11 cellular contexts compared by ENCODE assay signal in the genomic region with DNA sequence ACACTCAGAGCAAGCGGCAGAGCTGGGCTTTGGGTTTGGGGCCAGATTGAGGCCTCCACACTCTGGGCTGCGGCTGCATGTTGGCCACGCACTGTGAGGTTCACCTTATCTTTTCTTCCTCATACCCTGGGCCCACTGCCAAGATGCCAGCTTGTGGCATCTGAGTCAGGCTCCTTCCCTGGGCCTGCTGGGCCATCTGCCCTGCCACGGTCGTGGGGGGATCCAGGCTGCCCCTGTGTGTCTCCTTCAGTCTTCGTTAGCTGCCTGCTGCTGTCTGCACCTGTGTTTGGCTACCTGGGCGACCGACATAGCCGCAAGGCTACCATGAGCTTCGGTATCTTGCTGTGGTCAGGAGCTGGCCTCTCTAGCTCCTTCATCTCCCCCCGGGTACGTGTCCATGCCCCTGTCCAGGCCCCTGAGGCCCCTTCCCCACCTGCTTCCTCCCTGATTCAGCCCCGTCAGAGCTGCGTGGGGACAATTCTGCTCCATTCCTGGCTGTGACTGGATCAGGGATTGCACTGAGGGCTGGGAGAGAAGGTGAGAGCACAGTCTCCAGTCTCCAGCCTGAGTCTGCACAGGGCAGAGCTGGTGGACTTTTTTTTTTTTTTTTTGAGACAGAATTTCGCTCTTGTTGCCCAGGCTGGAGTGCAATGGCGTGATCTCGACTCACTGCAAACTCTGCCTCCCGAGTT. TPM values are rescaled to one million over a fixed set of nuclear protein-coding genes. Genes with fewer than 3 reads are reported as not detected.
DNase-seq lines count a peak whose midpoint lies in the region; ATAC-seq and TF ChIP-seq lines count a peak whose summit lies in the region.
"Had no signal": no experiment of that assay in that cellular context is flagged by ENCODE, and none has a peak within 500 bp of the region (broad histone marks: within the 10 kb centered on the region; RNA-seq: fewer than 3 reads in every experiment).

No MANE protein-coding gene starts in this region.

- H3K36me3 ChIP-seq in mammary epithelial cell (ENCODE audit: insufficient read depth, low read length) (no peaks in the 10 kb centered on the region), suprapubic skin (no peaks in the 10 kb centered on the region)

- no peak overlapping the region for H3K27ac Mint-ChIP-seq in activated T-helper 17 cell treated with anti-CD3 and anti-CD28 coated beads, Interleukin-2, amount 50 U/mL, for 72 hours
- no peak overlapping the region for H3K27ac Mint-ChIP-seq in WTC11

- H3K79me2 ChIP-seq in mammary epithelial cell (ENCODE audit: insufficient read depth, low read length): no peaks in the 10 kb centered on the region

- no peak overlapping the region for H2AFZ ChIP-seq in mammary epithelial cell (ENCODE audit: low read depth, low read length)

- peaks cover 3% of the 10 kb centered on the region for H3K27me3 Mint-ChIP-seq in activated T-helper 17 cell treated with anti-CD3 and anti-CD28 coated beads, Interleukin-2, amount 50 U/mL, for 72 hours
- peaks cover 4% of the 10 kb centered on the region; the same call in 1 of the 2 replicates for H3K27me3 Mint-ChIP-seq in WTC11 (ENCODE audit: low read depth)

- H3K9me3 ChIP-seq in mammary epithelial cell (replicated peaks; ENCODE audit: insufficient read depth, low read length) (no peaks in the 10 kb centered on the region), suprapubic skin (no peaks in the 10 kb centered on the region)

- H3K4me1 Mint-ChIP-seq in activated T-helper 17 cell treated with anti-CD3 and anti-CD28 coated beads, Interleukin-2, amount 50 U/mL, for 72 hours: no peaks in the 10 kb centered on the region
- no peaks in the 10 kb centered on the region for H3K4me1 Mint-ChIP-seq in WTC11

- no peaks in the 10 kb centered on the region for H4K20me1 ChIP-seq in mammary epithelial cell (ENCODE audit: insufficient read depth, low read length)

- no peak for TF ChIP-seq EP300 in suprapubic skin (IDR thresholded peaks at IDR 0.05)

- H3K4me3 ChIP-seq in mammary epithelial cell (replicated peaks in 1 of 3; ENCODE audit: insufficient read depth in 1 of 3, low read depth in 2 of 3, low read length in 3 of 3): no peak overlapping the region
- no peak overlapping the region for H3K4me3 ChIP-seq in suprapubic skin

- ATAC-seq in HG03354 (IDR thresholded peaks at IDR 0.05; ENCODE audit: poor library complexity, severe bottlenecking, unreplicated experiment) (no peak), WTC11 (no peak)
- ATAC-seq in activated T-helper 17 cell treated with anti-CD3 and anti-CD28 coated beads, Interleukin-2, amount 50 U/mL, for 72 hours (replicated peaks): no peak

- H3K9me3 Mint-ChIP-seq in activated T-helper 17 cell treated with anti-CD3 and anti-CD28 coated beads, Interleukin-2, amount 50 U/mL, for 72 hours: no peaks in the 10 kb centered on the region
- H3K9me3 Mint-ChIP-seq in WTC11: no peaks in the 10 kb centered on the region
- H3K9me3 Mint-ChIP-seq: nephron had no signal

- dilution Hi-C loops in mammary epithelial cell (cut with HindIII; ENCODE audit: low sequenced_read_pairs): no loop called here

- intact Hi-C loops in mammary epithelial cell (cut with micrococcal nuclease): no loop called here

- no peak for TF ChIP-seq POLR2A in suprapubic skin (IDR thresholded peaks at IDR 0.05)

- H3K27me3 ChIP-seq in mammary epithelial cell (ENCODE audit: insufficient read depth, low read length) (no peaks in the 10 kb centered on the region), suprapubic skin (no peaks in the 10 kb centered on the region)

- H3K4me2 ChIP-seq in mammary epithelial cell (ENCODE audit: insufficient read depth, low read depth, low read length): no peak overlapping the region

- CTCF ChIA-PET in mammary epithelial cell (lab: Charles Lee; ENCODE audit: low non-redundant PET): no interaction called here
- CTCF ChIA-PET in WTC11 (lab: Charles Lee): interaction anchor here (0.9 kb wide), 1 partner anchor 54 kb away, joined by 3 read pairs; the partner anchor contains the start of gene SPNS2

- no peak overlapping the region for H3K4me3 Mint-ChIP-seq in activated T-helper 17 cell treated with anti-CD3 and anti-CD28 coated beads, Interleukin-2, amount 50 U/mL, for 72 hours
- H3K4me3 Mint-ChIP-seq in WTC11: no peak overlapping the region
- H3K4me3 Mint-ChIP-seq: nephron had no signal

- DNase-seq in CD1c-positive myeloid dendritic cell (ENCODE audit: extremely low spot score) (peak; percentile 30), NCI-H1694 treated with DMSO at 0.1 percent for 48 hours (lab: John Stamatoyannopoulos, UW) (peak; percentile 85), mammary epithelial cell (peak; percentile 15), mucosa of gallbladder (ENCODE audit: low spot score) (peak; percentile 87), WTC11 (ENCODE audit: low spot score) (no peak), suprapubic skin (ENCODE audit: low spot score in 2 of 2) (no peak)
- DNase-seq: hippocampal formation, NCI-H1417 had no signal

- POLR2A ChIA-PET in WTC11 (lab: Charles Lee): no interaction called here

- TF ChIP-seq CTCF in mammary epithelial cell (conservative IDR thresholded peaks at IDR 0.05 in 1 of 2, IDR thresholded peaks at IDR 0.05 in 1 of 2; ENCODE audit: extremely low read depth in 1 of 2, insufficient read depth in 1 of 2, low read depth in 1 of 2, low read length in 2 of 2): no peak
- TF ChIP-seq CTCF in WTC11 (IDR thresholded peaks at IDR 0.05): no peak
- no peak for TF ChIP-seq CTCF in suprapubic skin (IDR thresholded peaks at IDR 0.05)

- WGBS in mammary epithelial cell (ENCODE audit: low coverage, missing lambda C conversion rate): 72% methylated on average over 3 of the region's 18 CpGs
- WGBS in suprapubic skin: 75% methylated on average over 17 of the region's 18 CpGs

- in situ Hi-C loops in mammary epithelial cell (cut with MboI; ENCODE audit: low sequenced_read_pairs in 2 of 2): no loop called here

- no TSS peak for BruUV-seq in mammary epithelial cell (replicated peaks; lab: Mats Ljungman, UMichigan)

- H3K9ac ChIP-seq in mammary epithelial cell (ENCODE audit: insufficient read depth, low read length): no peak overlapping the region

- H3K4me1 ChIP-seq in mammary epithelial cell (ENCODE audit: insufficient read depth, low read length): no peaks in the 10 kb centered on the region
- H3K4me1 ChIP-seq in suprapubic skin: peaks cover 6% of the 10 kb centered on the region

- H3K27ac ChIP-seq in mammary epithelial cell (ENCODE audit: insufficient read depth, low read depth, low read length) (no peak overlapping the region), suprapubic skin (no peak overlapping the region)

- no peaks in the 10 kb centered on the region for H3K36me3 Mint-ChIP-seq in activated T-helper 17 cell treated with anti-CD3 and anti-CD28 coated beads, Interleukin-2, amount 50 U/mL, for 72 hours (ENCODE audit: low read depth)
- H3K36me3 Mint-ChIP-seq in WTC11: no peaks in the 10 kb centered on the region

TF ChIP-seq in WTC11, 78 proteins besides CTCF, POLR2A, EP300 and RAD21 (continues in another document):
- TF ChIP-seq, protein P1, sequence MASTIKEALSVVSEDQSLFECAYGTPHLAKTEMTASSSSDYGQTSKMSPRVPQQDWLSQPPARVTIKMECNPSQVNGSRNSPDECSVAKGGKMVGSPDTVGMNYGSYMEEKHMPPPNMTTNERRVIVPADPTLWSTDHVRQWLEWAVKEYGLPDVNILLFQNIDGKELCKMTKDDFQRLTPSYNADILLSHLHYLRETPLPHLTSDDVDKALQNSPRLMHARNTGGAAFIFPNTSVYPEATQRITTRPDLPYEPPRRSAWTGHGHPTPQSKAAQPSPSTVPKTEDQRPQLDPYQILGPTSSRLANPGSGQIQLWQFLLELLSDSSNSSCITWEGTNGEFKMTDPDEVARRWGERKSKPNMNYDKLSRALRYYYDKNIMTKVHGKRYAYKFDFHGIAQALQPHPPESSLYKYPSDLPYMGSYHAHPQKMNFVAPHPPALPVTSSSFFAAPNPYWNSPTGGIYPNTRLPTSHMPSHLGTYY (CRISPR knock-in tag; IDR thresholded peaks at IDR 0.05): no peak
- TF ChIP-seq JUN (CRISPR knock-in tag; IDR thresholded peaks at IDR 0.05) (no peak), ZNF138 (CRISPR knock-in tag; conservative IDR thresholded peaks at IDR 0.05) (no peak), JAZF1 (CRISPR knock-in tag; IDR thresholded peaks at IDR 0.05) (no peak), FOXJ3 (CRISPR knock-in tag; IDR thresholded peaks at IDR 0.05; ENCODE audit: borderline replicate concordance) (no peak), FOXP4 (CRISPR knock-in tag; IDR thresholded peaks at IDR 0.05) (no peak), TCF7 (CRISPR knock-in tag; IDR thresholded peaks at IDR 0.05; ENCODE audit: low read depth) (no peak), TP53 (CRISPR knock-in tag; IDR thresholded peaks at IDR 0.05) (no peak)
- TF ChIP-seq, protein P2, sequence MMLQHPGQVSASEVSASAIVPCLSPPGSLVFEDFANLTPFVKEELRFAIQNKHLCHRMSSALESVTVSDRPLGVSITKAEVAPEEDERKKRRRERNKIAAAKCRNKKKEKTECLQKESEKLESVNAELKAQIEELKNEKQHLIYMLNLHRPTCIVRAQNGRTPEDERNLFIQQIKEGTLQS (CRISPR knock-in tag; conservative IDR thresholded peaks at IDR 0.05): no peak

RNA-seq across cellular contexts. Expression of gene SPNS3, which starts 11.2 kb away (rescaled TPM):
- not detected for total RNA-seq in mammary epithelial cell
- polyA plus RNA-seq in mammary epithelial cell: not detected
- not detected for polyA minus RNA-seq in mammary epithelial cell
- total RNA-seq in mucosa of gallbladder: 1.8 TPM
- 1 to 10 TPM; 2.4 to 5.8 TPM for total RNA-seq in activated T-helper 17 cell treated with anti-CD3 and anti-CD28 coated beads, Interleukin-2, amount 50 U/mL, for 72 hours
- not detected in 3 replicates for total RNA-seq in WTC11 (2021)
- under 1 TPM in 1 of 4 donors, not detected in 3; 0.72 TPM for total RNA-seq in suprapubic skin

RNA-seq across cellular contexts. Expression of gene SPNS2, which starts 53.8 kb away (rescaled TPM):
- total RNA-seq in mammary epithelial cell (under 1 TPM in 1 of 2 donors, not detected in 1; 0.67 TPM), mucosa of gallbladder (158 TPM), WTC11 (2021) (0.87 to 1.4 TPM (median 1.3 TPM) in 3 replicates), suprapubic skin (10 to 100 TPM; 25.1 to 76.3 (median 49.6) TPM)
- polyA plus RNA-seq in mammary epithelial cell: not detected
- polyA minus RNA-seq in mammary epithelial cell: 1.3 TPM
- total RNA-seq in activated T-helper 17 cell treated with anti-CD3 and anti-CD28 coated beads, Interleukin-2, amount 50 U/mL, for 72 hours: under 1 TPM in 1 of 2 donors, not detected in 1; 0.45 TPM

Comparison
In these comparisons a context has a peak if more than half of its experiments do, and no peak if none do; other contexts are left out.
1. DNase-seq: peak in CD1c-positive myeloid dendritic cell (single experiment), NCI-H1694 treated with DMSO at 0.1 percent for 48 hours (single experiment), mammary epithelial cell (single experiment) and mucosa of gallbladder (single experiment); none in WTC11 (single experiment) and suprapubic skin (0 of 2).
2. RNA of gene SPNS2, which starts 53.8 kb away (total RNA-seq): 158 TPM in mucosa of gallbladder (single experiment) and 25.1 to 76.3 TPM in suprapubic skin; 0.87 to 1.4 TPM in WTC11, 0.67 TPM in mammary epithelial cell and 0.45 TPM in activated T-helper 17 cell treated with anti-CD3 and anti-CD28 coated beads, Interleukin-2, amount 50 U/mL, for 72 hours; every median in the first group is over 10 times any median in the second.